Comparison of ENCODE assay signal across 23 cellular contexts in genomic region chr12:29944269-29945000, GRCh38.
DNase-seq lines count a peak whose midpoint lies in the region; ATAC-seq and TF ChIP-seq lines count a peak whose summit lies in the region.
"Had no signal": no experiment of that assay in that cellular context is flagged by ENCODE, and none has a peak within 500 bp of the region (broad histone marks: within the 10 kb centered on the region; RNA-seq: fewer than 3 reads in every experiment).

No MANE protein-coding gene starts in this region.

- no peaks in the 10 kb centered on the region for H3K9me3 ChIP-seq in PC-3 (ENCODE audit: low read length)

- no peaks in the 10 kb centered on the region; the same call in 1 of the 2 replicates for H3K27me3 ChIP-seq in PC-3 (ENCODE audit: low read length)
- H3K27me3 ChIP-seq: neural progenitor cell had no signal

- peak; percentile 99 for DNase-seq in DMS53 treated with DMSO at 0.1 percent for 48 hours (lab: John Stamatoyannopoulos, UW; ENCODE audit: unreplicated experiment)
- DNase-seq in NCI-H345 (lab: John Stamatoyannopoulos, UW): peak; percentile 50
- DNase-seq in PC-3: peak; percentile 17
- DNase-seq in retinal pigment epithelial cell (ENCODE audit: low read depth): no peak
- DNase-seq in activated CD8-positive, alpha-beta memory T cell treated with anti-CD3 and anti-CD28 coated beads, Interleukin-2, amount 50 U/mL, for 48 hours: no peak
- DNase-seq in head of caudate nucleus: no peak
- DNase-seq: activated CD4-positive, alpha-beta T cell treated with anti-CD3 and anti-CD28 coated beads for 1 hour; activated CD8-positive, alpha-beta T cell treated with anti-CD3 and anti-CD28 coated beads for 36 hours; activated T-cell treated with anti-CD3 and anti-CD28 coated beads for 4 hours; Kasumi-1; left ventricle myocardium inferior; mesendoderm; NCI-H1048; NCI-H187 treated with DMSO at 0.1 percent for 48 hours; right cardiac atrium; stimulated activated CD4-positive, alpha-beta T cell treated with anti-CD3 and anti-CD28 coated beads, Interleukin-12 subunit alpha, Interleukin-12 subunit beta, amount 100 ng/mL, for 4 hours; stimulated activated CD4-positive, alpha-beta T cell treated with anti-CD3 and anti-CD28 coated beads, Interleukin-4, amount 100 ng/mL, for 1 hour; T-helper 17 cell had no signal

- no peak for ATAC-seq in PC-3
- ATAC-seq in HG02763 (IDR thresholded peaks at IDR 0.05; ENCODE audit: unreplicated experiment): no peak
- ATAC-seq: activated CD8-positive, alpha-beta T cell treated with anti-CD3 and anti-CD28 coated beads for 36 hours; right cardiac atrium; SK-N-SH treated with all-trans-retinoic acid at 6 μM for 48 hours; T-helper 17 cell had no signal

- no peaks in the 10 kb centered on the region for H3K4me1 ChIP-seq in PC-3 (ENCODE audit: insufficient read depth, low read length)
- H3K4me1 ChIP-seq: left ventricle myocardium inferior, neural progenitor cell had no signal

- POLR2A ChIA-PET in PC-3 (lab: Charles Lee; ENCODE audit: unreplicated experiment): no interaction called here

- H4K20me1 ChIP-seq in PC-3 (ENCODE audit: low read length): no peaks in the 10 kb centered on the region

- no peak overlapping the region for H2AFZ ChIP-seq in PC-3 (ENCODE audit: low read length)
- H2AFZ ChIP-seq: neural progenitor cell had no signal

- intact Hi-C loops in PC-3 (cut with micrococcal nuclease) (no loop called here), head of caudate nucleus (cut with DNase I) (no loop called here)

- CTCF ChIA-PET in PC-3 (lab: Charles Lee): interaction anchor here (0.6 kb wide), 1 partner anchor 294 kb away, joined by 3 read pairs; no protein-coding TSS in a partner anchor

- BruUV-seq in PC-3 (replicated peaks; lab: Mats Ljungman, UMichigan): no TSS peak

- H3K27ac ChIP-seq in PC-3 (ENCODE audit: low read length): no peak overlapping the region
- H3K27ac ChIP-seq: C4-2B, HL-60, left ventricle myocardium inferior, neural progenitor cell had no signal

- H3K9me2 ChIP-seq in PC-3 (replicated peaks; ENCODE audit: low read length): no peaks in the 10 kb centered on the region

- no peak overlapping the region for H3K9ac ChIP-seq in PC-3 (ENCODE audit: low read length)
- H3K9ac ChIP-seq: neural progenitor cell had no signal

- TF ChIP-seq CTCF in PC-3 (conservative IDR thresholded peaks at IDR 0.05; ENCODE audit: low read depth, low read length) (no peak), retinal pigment epithelial cell (conservative IDR thresholded peaks at IDR 0.05; ENCODE audit: low read depth, low read length) (peak; percentile 9)

- no peak overlapping the region for H3K4me2 ChIP-seq in PC-3 (ENCODE audit: low read length)
- H3K4me2 ChIP-seq: neural progenitor cell had no signal

- H3K36me3 ChIP-seq in PC-3 (ENCODE audit: low read depth, low read length): no peaks in the 10 kb centered on the region
- H3K36me3 ChIP-seq: left ventricle myocardium inferior, neural progenitor cell had no signal

- H3K79me2 ChIP-seq in PC-3 (ENCODE audit: low read length): no peaks in the 10 kb centered on the region

- H3K4me3 ChIP-seq in PC-3 (ENCODE audit: low read length) (no peak overlapping the region), retinal pigment epithelial cell (ENCODE audit: low read length) (no peak overlapping the region)
- H3K4me3 ChIP-seq: left ventricle myocardium inferior, neural progenitor cell had no signal

- no peaks in the 10 kb centered on the region for H3F3A ChIP-seq in PC-3 (ENCODE audit: low read length, unreplicated experiment)

Comparison
In these comparisons a context has a peak if more than half of its experiments do, and no peak if none do; other contexts are left out.
1. DNase-seq: peak in DMS53 treated with DMSO at 0.1 percent for 48 hours (single experiment), NCI-H345 (single experiment) and PC-3 (single experiment); none in retinal pigment epithelial cell (single experiment), activated CD8-positive, alpha-beta memory T cell treated with anti-CD3 and anti-CD28 coated beads, Interleukin-2, amount 50 U/mL, for 48 hours (single experiment) and head of caudate nucleus (0 of 42).